Comparison of ENCODE assay signal across 34 cellular contexts in genomic region chr13:66296328-66296727, GRCh38.
"Had no signal": no experiment of that assay in that cellular context is flagged by ENCODE, and none has a peak within 500 bp of the region (broad histone marks: within the 10 kb centered on the region; RNA-seq: fewer than 3 reads in every experiment).

No MANE protein-coding gene starts in this region.

- H3K4me1 ChIP-seq: adrenal gland, body of pancreas had no signal

- H3K36me3 ChIP-seq: adrenal gland, cardiac muscle cell had no signal

- DNase-seq: activated B cell treated with CpG ODN at 0.5 μM for 24 hours; activated CD4-positive, alpha-beta memory T cell treated with anti-CD3 and anti-CD28 coated beads for 36 hours; activated CD4-positive, alpha-beta T cell treated with anti-CD3 and anti-CD28 coated beads for 4 hours; activated CD4-positive, alpha-beta T cell treated with anti-CD3 and anti-CD28 coated beads, Interleukin-2, amount 10 ng/mL, durations not matched to agents 24 days and 14 days; activated CD4-positive, alpha-beta T cell treated with anti-CD3 and anti-CD28 coated beads, Interleukin-2, amount 50 U/mL, for 1 hour; activated CD4-positive, alpha-beta T cell treated with anti-CD3 and anti-CD28 coated beads, Interleukin-2, amount 50 U/mL, for 4 hours; activated CD4-positive, CD25-positive, alpha-beta regulatory T cell treated with anti-CD3 and anti-CD28 coated beads, Interleukin-2, amount 50 U/mL, for 72 hours; activated CD8-positive, alpha-beta memory T cell treated with anti-CD3 and anti-CD28 coated beads, Interleukin-2, amount 50 U/mL, for 4 hours; activated CD8-positive, alpha-beta T cell treated with anti-CD3 and anti-CD28 coated beads for 36 hours; activated effector memory CD4-positive, alpha-beta T cell treated with anti-CD3 and anti-CD28 coated beads, Interleukin-2, amount 50 U/mL, for 16 hours; activated gamma-delta T cell treated with Interleukin-2 at 50 U/mL for 16 hours; activated naive CD4-positive, alpha-beta T cell; activated naive CD4-positive, alpha-beta T cell treated with anti-CD3 and anti-CD28 coated beads for 36 hours; activated naive CD4-positive, alpha-beta T cell treated with anti-CD3 and anti-CD28 coated beads, Interleukin-2, amount 50 U/mL, for 16 hours; activated naive CD8-positive, alpha-beta T cell treated with anti-CD3 and anti-CD28 coated beads for 36 hours; activated T-cell treated with anti-CD3 and anti-CD28 coated beads for 4 hours; activated T-cell treated with anti-CD3 and anti-CD28 coated beads, Interleukin-2, amount 50 U/mL, for 1 hour; activated T-cell treated with anti-CD3 and anti-CD28 coated beads, Interleukin-2, amount 50 U/mL, for 4 hours; activated T-cell treated with anti-CD3 and anti-CD28 coated beads, Interleukin-2, amount 50 U/mL, for 72 hours; adrenal gland; amniotic stem cell; aorta; body of pancreas; caudate nucleus; cerebellar nuclear complex; T-helper 2 cell; T-helper 9 cell had no signal

- FAIRE-seq: astrocyte, bronchial epithelial cell, TTC549 had no signal

- H3K27me3 ChIP-seq: adrenal gland, body of pancreas, cardiac muscle cell had no signal

- H3K4me3 ChIP-seq: adrenal gland, body of pancreas, cardiac muscle cell had no signal

- H3K9me3 ChIP-seq: adrenal gland, body of pancreas had no signal

- H3K27ac ChIP-seq: adrenal gland, body of pancreas, cardiac muscle cell, VCaP had no signal

- ATAC-seq: activated CD8-positive, alpha-beta T cell treated with anti-CD3 and anti-CD28 coated beads for 36 hours; activated naive CD4-positive, alpha-beta T cell treated with anti-CD3 and anti-CD28 coated beads, Interleukin-2, amount 50 U/mL, for 72 hours; activated T-cell treated with anti-CD3 and anti-CD28 coated beads, Interleukin-2, amount 50 U/mL, for 4 hours; activated T-cell treated with anti-CD3 and anti-CD28 coated beads, Interleukin-2, amount 50 U/mL, for 72 hours; activated T-helper 17 cell treated with anti-CD3 and anti-CD28 coated beads, Interleukin-2, amount 50 U/mL, for 72 hours; body of pancreas had no signal
